18 cellular contexts compared by ENCODE assay signal in the genomic region with DNA sequence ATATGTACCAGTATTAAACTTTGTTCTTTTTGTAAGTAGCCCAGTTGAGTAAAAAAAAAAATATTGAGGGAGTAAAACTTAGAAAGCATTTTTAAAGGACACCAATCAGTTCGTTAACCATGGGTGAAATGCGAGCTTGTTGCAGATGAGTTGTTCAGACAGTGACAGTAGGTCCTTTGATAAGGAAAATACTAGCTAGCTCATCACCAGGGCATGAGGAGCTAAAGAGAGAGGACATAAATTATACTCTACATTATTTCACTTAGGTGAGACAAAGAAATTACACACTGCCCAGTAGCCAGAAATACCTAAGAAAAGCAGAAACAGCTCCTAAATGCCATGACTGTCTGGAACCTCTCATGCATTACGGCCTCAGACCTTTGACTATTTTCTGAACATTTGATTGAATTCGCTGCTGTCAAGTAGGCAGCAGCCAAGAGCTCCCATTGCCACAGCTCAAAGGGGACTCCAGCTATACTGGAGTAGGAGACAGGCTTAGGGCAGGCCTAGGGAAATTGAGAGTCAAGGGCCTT. TPM values are rescaled to one million over a fixed set of nuclear protein-coding genes. Genes with fewer than 3 reads are reported as not detected.
DNase-seq lines count a peak whose midpoint lies in the region; ATAC-seq and TF ChIP-seq lines count a peak whose summit lies in the region.
"Had no signal": no experiment of that assay in that cellular context is flagged by ENCODE, and none has a peak within 500 bp of the region (broad histone marks: within the 10 kb centered on the region; RNA-seq: fewer than 3 reads in every experiment).

No MANE protein-coding gene starts in this region.

- H3K4me3 Mint-ChIP-seq in activated T-cell treated with anti-CD3 and anti-CD28 coated beads, Interleukin-2, amount 50 U/mL, for 72 hours: peak overlapping the region in 1 of 2 donors; percentile 10
- H3K4me3 Mint-ChIP-seq in activated T-cell treated with anti-CD3 and anti-CD28 coated beads, Interleukin-2, amount 50 U/mL, for 24 hours: no peak overlapping the region

- no peak for TF ChIP-seq CTCF in OCI-LY7 (conservative IDR thresholded peaks at IDR 0.05; ENCODE audit: low read length)

- no peaks in the 10 kb centered on the region for H4K20me1 ChIP-seq in OCI-LY7 (ENCODE audit: insufficient read depth, low read length)

- peaks cover 0 to 2% of the 10 kb centered on the region in 2 donors for H3K9me3 Mint-ChIP-seq in activated T-cell treated with anti-CD3 and anti-CD28 coated beads, Interleukin-2, amount 50 U/mL, for 72 hours
- H3K9me3 Mint-ChIP-seq in activated T-cell treated with anti-CD3 and anti-CD28 coated beads, Interleukin-2, amount 50 U/mL, for 24 hours: peaks cover 2% of the 10 kb centered on the region

- BruUV-seq in OCI-LY7 (replicated peaks; lab: Mats Ljungman, UMichigan): no TSS peak

- H3K79me2 ChIP-seq in OCI-LY7 (ENCODE audit: insufficient read depth, low read depth, low read length): peaks cover 6% of the 10 kb centered on the region; the same call in 1 of the 2 replicates

- H2AFZ ChIP-seq in OCI-LY7 (ENCODE audit: low read length): no peak overlapping the region
- H2AFZ ChIP-seq: PC-9 had no signal

- DNase-seq in activated T-cell treated with anti-CD3 and anti-CD28 coated beads, Interleukin-2, amount 50 U/mL, for 72 hours: no peak
- no peak for DNase-seq in activated T-cell treated with anti-CD3 and anti-CD28 coated beads, Interleukin-2, amount 50 U/mL, for 24 hours
- peak; percentile 48 for DNase-seq in OCI-LY7 (ENCODE audit: low spot score)
- peak; percentile 34 for DNase-seq in kidney glomerular epithelial cell (lab: John Stamatoyannopoulos, UW)
- no peak for DNase-seq in dermis blood vessel endothelial cell
- no peak for DNase-seq in retina
- no peak for DNase-seq in NCI-H2081 (lab: John Stamatoyannopoulos, UW)
- no peak for DNase-seq in GOT3 (lab: John Stamatoyannopoulos, UW)
- DNase-seq: 8988T, Caco-2, H7, MG63, NCI-H1092 treated with DMSO at 0.1 percent for 48 hours, NCI-H1694, NCI-H345, PC-9 had no signal

- peak overlapping the region; percentile 65 for H3K27ac Mint-ChIP-seq in activated T-cell treated with anti-CD3 and anti-CD28 coated beads, Interleukin-2, amount 50 U/mL, for 72 hours
- no peak overlapping the region for H3K27ac Mint-ChIP-seq in activated T-cell treated with anti-CD3 and anti-CD28 coated beads, Interleukin-2, amount 50 U/mL, for 24 hours

- H3K36me3 Mint-ChIP-seq in activated T-cell treated with anti-CD3 and anti-CD28 coated beads, Interleukin-2, amount 50 U/mL, for 72 hours (ENCODE audit: insufficient read depth in 2 of 2): peaks cover 6 to 8% of the 10 kb centered on the region in 2 donors
- H3K36me3 Mint-ChIP-seq in activated T-cell treated with anti-CD3 and anti-CD28 coated beads, Interleukin-2, amount 50 U/mL, for 24 hours (ENCODE audit: low read depth): peaks cover 19% of the 10 kb centered on the region

- peaks cover 54% of the 10 kb centered on the region for H3K4me1 ChIP-seq in OCI-LY7 (ENCODE audit: insufficient read depth, low read length, poor library complexity, severe bottlenecking)

- H3K27me3 Mint-ChIP-seq in activated T-cell treated with anti-CD3 and anti-CD28 coated beads, Interleukin-2, amount 50 U/mL, for 72 hours (ENCODE audit: low read depth): no peaks in the 10 kb centered on the region
- H3K27me3 Mint-ChIP-seq in activated T-cell treated with anti-CD3 and anti-CD28 coated beads, Interleukin-2, amount 50 U/mL, for 24 hours: no peaks in the 10 kb centered on the region

- POLR2A ChIA-PET in OCI-LY7 (lab: Charles Lee): interaction anchor here (0.6 to 3.4 kb wide), 11 partner anchors 11 to 1275 kb away, joined by 3 to 13 read pairs (median 4); a partner anchor contains a TSS

- H3K9me2 ChIP-seq in OCI-LY7 (ENCODE audit: insufficient read depth, low read length): no peaks in the 10 kb centered on the region

- ATAC-seq in activated T-cell treated with anti-CD3 and anti-CD28 coated beads, Interleukin-2, amount 50 U/mL, for 72 hours (replicated peaks in 1 of 2): no peak
- ATAC-seq: HepG2 had no signal

- H3K4me2 ChIP-seq in OCI-LY7 (ENCODE audit: low read length): peak overlapping the region; percentile 73
- H3K4me2 ChIP-seq: PC-9 had no signal

- intact Hi-C loops in OCI-LY7 (cut with micrococcal nuclease; ENCODE audit: unreplicated experiment): loop anchor here (5.0 kb wide), 2 partner anchors 42 to 198 kb away; no protein-coding TSS in a partner anchor

- H3K4me3 ChIP-seq in OCI-LY7 (ENCODE audit: low read depth, low read length, poor library complexity, severe bottlenecking): peak overlapping the region; percentile 2
- H3K4me3 ChIP-seq: MG63, PC-9, SK-N-MC had no signal

- CTCF ChIA-PET in OCI-LY7 (lab: Charles Lee; ENCODE audit: unreplicated experiment): interaction anchor here (0.6 to 1.1 kb wide), 3 partner anchors 14 to 165 kb away, joined by 3 to 4 read pairs (median 4); no protein-coding TSS in a partner anchor

- no peak overlapping the region for H3K27ac ChIP-seq in OCI-LY7 (ENCODE audit: low read depth, low read length, poor library complexity, severe bottlenecking)
- H3K27ac ChIP-seq: PC-9, SK-N-MC had no signal

- H3K36me3 ChIP-seq in OCI-LY7 (ENCODE audit: insufficient read depth, low read length): no peaks in the 10 kb centered on the region; the same call in 1 of the 2 replicates
- H3K36me3 ChIP-seq: MG63 had no signal

- H3K4me1 Mint-ChIP-seq in activated T-cell treated with anti-CD3 and anti-CD28 coated beads, Interleukin-2, amount 50 U/mL, for 72 hours (ENCODE audit: low read depth): peaks cover 49% of the 10 kb centered on the region
- peaks cover 57% of the 10 kb centered on the region for H3K4me1 Mint-ChIP-seq in activated T-cell treated with anti-CD3 and anti-CD28 coated beads, Interleukin-2, amount 50 U/mL, for 24 hours (ENCODE audit: low read depth)

- peaks cover 17% of the 10 kb centered on the region; the same call in 1 of the 2 replicates for H3K9me3 ChIP-seq in OCI-LY7 (ENCODE audit: low read length)
- H3K9me3 ChIP-seq: Caco-2, MG63 had no signal

RNA-seq across cellular contexts. Expression of a gene that starts 2.6 kb away (rescaled TPM):
- 10 to 100 TPM; 63.7 to 80.7 TPM for total RNA-seq in activated T-cell treated with anti-CD3 and anti-CD28 coated beads, Interleukin-2, amount 50 U/mL, for 72 hours
- total RNA-seq in OCI-LY7 (2014; rRNA removed; shearing (Covaris generic)): 7.2 and 7.6 TPM in 2 replicates
- 47.2 and 47.9 TPM in 2 replicates for total RNA-seq in OCI-LY7 (2022)
- total RNA-seq in dermis blood vessel endothelial cell: 51.1 and 52.8 TPM in 2 replicates

Comparison
In these comparisons a context has a peak if more than half of its experiments do, and no peak if none do; other contexts are left out.
1. DNase-seq: peak in OCI-LY7 (single experiment) and kidney glomerular epithelial cell (single experiment); none in activated T-cell treated with anti-CD3 and anti-CD28 coated beads, Interleukin-2, amount 50 U/mL, for 72 hours (0 of 2), activated T-cell treated with anti-CD3 and anti-CD28 coated beads, Interleukin-2, amount 50 U/mL, for 24 hours (single experiment), dermis blood vessel endothelial cell (single experiment), retina (single experiment), NCI-H2081 (0 of 2) and GOT3 (single experiment).